In genomic region chr1:55412060-55412459, GRCh38 we compare ENCODE assay signal across 29 cellular contexts.
DNase-seq lines count a peak whose midpoint lies in the region; ATAC-seq and TF ChIP-seq lines count a peak whose summit lies in the region.
"Had no signal": no experiment of that assay in that cellular context is flagged by ENCODE, and none has a peak within 500 bp of the region (broad histone marks: within the 10 kb centered on the region; RNA-seq: fewer than 3 reads in every experiment).

No MANE protein-coding gene starts in this region.

- CTCF ChIA-PET in HEK293 (lab: Yijun Ruan, JAX) = interaction anchor here (1.0 kb wide), 1 partner anchor 1174 kb away, joined by 3 read pairs; no protein-coding TSS in a partner anchor

- no peak overlapping the region for H3K4me3 ChIP-seq in HEK293 (ENCODE audit: low read depth, low read length)
- H3K4me3 ChIP-seq: A549; BLaER1; BLaER1 treated with 17β-estradiol and CSF1 and Interleukin-3, amounts not matched to agents 10 nM and 100 nM had no signal

- DNase-seq in kidney tubule cell (ENCODE audit: low spot score) = peak; percentile 39
- DNase-seq: 8988T; ACHN; AML-193; BE2C; C1 segment of cervical spinal cord; Caco-2; Calu3; CD4-positive, alpha-beta memory T cell; CD4-positive, alpha-beta T cell; CD4-positive, CD25-positive, alpha-beta regulatory T cell; CD8-positive, alpha-beta memory T cell; CD8-positive, alpha-beta T cell; COR-L47; DMS 273 treated with DMSO at 0.1 percent for 48 hours; DMS153; DMS53; DMS79; DMS79 treated with DMSO at 0.1 percent for 48 hours; DND-41; EL had no signal

- POLR2A ChIA-PET in HEK293 (lab: Yijun Ruan, JAX) = no interaction called here

- no peaks in the 10 kb centered on the region for H3K36me3 ChIP-seq in HEK293 (ENCODE audit: control insufficient read depth in 2 of 2, insufficient read depth in 1 of 2, low read length in 2 of 2)
- H3K36me3 ChIP-seq: BE2C; BLaER1; BLaER1 treated with 17β-estradiol and CSF1 and Interleukin-3, amounts not matched to agents 10 nM and 100 nM had no signal

- ATAC-seq in HG03159 (IDR thresholded peaks at IDR 0.05; ENCODE audit: unreplicated experiment) = no peak
- ATAC-seq in HG03520 (IDR thresholded peaks at IDR 0.05; ENCODE audit: unreplicated experiment) = no peak
- ATAC-seq: A549; CD8-positive, alpha-beta T cell had no signal

- H3K4me1 ChIP-seq in HEK293 (ENCODE audit: control insufficient read depth, insufficient read depth, low read length) = no peaks in the 10 kb centered on the region
- H3K4me1 ChIP-seq: A549, BE2C, Caco-2 had no signal

- no peaks in the 10 kb centered on the region for H3K9me3 ChIP-seq in HEK293 (ENCODE audit: control insufficient read depth, insufficient read depth, low read depth, low read length)
- H3K9me3 ChIP-seq: BE2C, Caco-2 had no signal

- H3K27ac ChIP-seq in HEK293 (ENCODE audit: extremely low read depth, low read depth, low read length) = no peak overlapping the region
- H3K27ac ChIP-seq: 22Rv1; A549; BLaER1; BLaER1 treated with 17β-estradiol and CSF1 and Interleukin-3, amounts not matched to agents 10 nM and 100 nM; C4-2B had no signal

- no peak for TF ChIP-seq CTCF in HEK293 (tag by site-specific recombination; IDR thresholded peaks at IDR 0.05)

TF ChIP-seq in HEK293, 187 proteins besides CTCF, POLR2A, EP300 and RAD21:
- TF ChIP-seq ZNF549 (tag by site-specific recombination; IDR thresholded peaks at IDR 0.05) = peak; percentile 98
- no peak for TF ChIP-seq ZNF16 (tag by site-specific recombination; IDR thresholded peaks at IDR 0.05; ENCODE audit: low read depth)
